ENCODE assay signal across 11 cellular contexts in genomic region chr12:66379613-66380012, GRCh38.
"Had no signal": no experiment of that assay in that cellular context is flagged by ENCODE, and none has a peak within 500 bp of the region (broad histone marks: within the 10 kb centered on the region; RNA-seq: fewer than 3 reads in every experiment).

No MANE protein-coding gene starts in this region.

- H3K4me1 Mint-ChIP-seq: activated CD4-positive, alpha-beta T cell treated with anti-CD3 and anti-CD28 coated beads for 36 hours had no signal

- DNase-seq: activated CD4-positive, alpha-beta memory T cell treated with anti-CD3 and anti-CD28 coated beads, Interleukin-2, amount 10 ng/mL, durations not matched to agents 7 days and 5 days; activated CD4-positive, alpha-beta T cell treated with anti-CD3 and anti-CD28 coated beads for 36 hours; activated naive CD4-positive, alpha-beta T cell treated with anti-CD3 and anti-CD28 coated beads, Interleukin-2, amount 50 U/mL, for 16 hours; activated T-cell treated with anti-CD3 and anti-CD28 coated beads, Interleukin-2, amount 50 U/mL, for 24 hours; adrenal gland; left colon; ovary; stomach; testis; upper lobe of left lung had no signal

- H3K27me3 Mint-ChIP-seq: activated CD4-positive, alpha-beta memory T cell treated with anti-CD3 and anti-CD28 coated beads, Interleukin-2, amount 10 ng/mL, durations not matched to agents 7 days and 5 days; activated CD4-positive, alpha-beta T cell treated with anti-CD3 and anti-CD28 coated beads for 36 hours; activated T-cell treated with anti-CD3 and anti-CD28 coated beads, Interleukin-2, amount 50 U/mL, for 24 hours had no signal

- H3K27ac Mint-ChIP-seq: activated CD4-positive, alpha-beta memory T cell treated with anti-CD3 and anti-CD28 coated beads, Interleukin-2, amount 10 ng/mL, durations not matched to agents 7 days and 5 days; activated CD4-positive, alpha-beta T cell treated with anti-CD3 and anti-CD28 coated beads for 36 hours; activated T-cell treated with anti-CD3 and anti-CD28 coated beads, Interleukin-2, amount 50 U/mL, for 24 hours; mesothelial cell of epicardium had no signal

- H3K9me3 Mint-ChIP-seq: activated CD4-positive, alpha-beta memory T cell treated with anti-CD3 and anti-CD28 coated beads, Interleukin-2, amount 10 ng/mL, durations not matched to agents 7 days and 5 days; activated T-cell treated with anti-CD3 and anti-CD28 coated beads, Interleukin-2, amount 50 U/mL, for 24 hours; mesothelial cell of epicardium had no signal

- H3K4me3 Mint-ChIP-seq: activated CD4-positive, alpha-beta memory T cell treated with anti-CD3 and anti-CD28 coated beads, Interleukin-2, amount 10 ng/mL, durations not matched to agents 7 days and 5 days; activated CD4-positive, alpha-beta T cell treated with anti-CD3 and anti-CD28 coated beads for 36 hours; activated T-cell treated with anti-CD3 and anti-CD28 coated beads, Interleukin-2, amount 50 U/mL, for 24 hours; mesothelial cell of epicardium had no signal
